ENCODE assay signal across 1 cellular context in genomic region chr10:114367676-114368391, GRCh38.
TF ChIP-seq lines count a peak whose summit lies in the region.

No MANE protein-coding gene starts in this region.

TF ChIP-seq in SK-N-SH, 30 proteins besides CTCF, POLR2A, EP300 and RAD21 (continued from another document):
- no peak for TF ChIP-seq USF2 (IDR thresholded peaks at IDR 0.05; ENCODE audit: borderline replicate concordance, low read depth, low read length)
- peak; percentile 93 for TF ChIP-seq GATA2 (CRISPR knock-in tag; IDR thresholded peaks at IDR 0.05)
- no peak for TF ChIP-seq EZH2phosphoT487 (IDR thresholded peaks at IDR 0.05; ENCODE audit: borderline replicate concordance, low read depth)
- TF ChIP-seq ZBTB33 (IDR thresholded peaks at IDR 0.05; ENCODE audit: borderline replicate concordance, low read depth): no peak
